Comparison of ENCODE assay signal across 8 cellular contexts in the genomic region with DNA sequence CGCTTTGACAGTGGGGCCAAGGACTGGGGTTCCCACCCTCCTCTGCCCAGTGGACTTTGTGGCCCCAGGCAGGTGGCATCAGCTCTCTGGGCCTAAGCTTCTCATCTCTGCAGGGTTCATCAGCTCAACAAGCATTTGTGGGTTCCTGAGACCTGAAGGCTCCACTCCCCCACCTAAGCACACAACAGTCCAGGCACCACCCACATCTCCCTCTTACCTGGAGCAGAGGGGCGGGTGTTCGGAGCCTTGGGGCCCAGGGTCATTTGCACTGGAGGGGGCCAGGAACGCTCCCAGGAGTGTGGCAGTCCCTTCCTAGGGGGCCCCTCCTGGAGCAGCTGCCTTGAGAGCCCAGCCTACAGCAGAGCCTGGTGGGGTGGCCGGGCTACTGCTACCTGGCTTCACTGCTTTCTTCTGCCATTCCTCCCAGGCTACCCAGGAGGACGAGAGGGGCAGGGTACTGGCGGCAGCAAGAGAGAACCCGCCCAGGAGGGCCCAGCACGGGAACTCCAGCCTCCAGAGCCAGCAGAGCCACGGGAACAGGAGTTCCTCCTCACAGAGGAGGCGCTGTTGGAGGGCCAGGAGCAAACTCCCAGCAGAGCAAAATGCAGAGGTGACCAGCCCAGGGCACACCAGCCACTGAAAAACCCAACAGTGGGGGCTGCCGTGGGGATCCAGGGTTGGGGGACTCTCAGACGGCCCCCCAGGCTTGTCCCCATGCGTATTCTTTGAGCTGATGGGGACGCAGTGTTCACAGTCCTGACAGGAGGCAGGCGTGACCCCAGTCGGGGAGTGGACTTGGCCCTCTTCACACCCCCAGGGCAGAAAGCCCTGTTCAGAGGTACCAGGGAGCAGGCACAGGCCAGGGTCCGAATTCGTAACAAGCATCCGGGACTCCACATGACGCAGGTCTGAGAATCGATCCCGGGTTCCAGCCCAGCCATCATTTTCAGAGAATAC. TPM values are rescaled to one million over a fixed set of nuclear protein-coding genes. Genes with fewer than 3 reads are reported as not detected.
DNase-seq lines count a peak whose midpoint lies in the region; ATAC-seq and TF ChIP-seq lines count a peak whose summit lies in the region.

No MANE protein-coding gene starts in this region.

- H3K4me2 ChIP-seq in fibroblast of lung (ENCODE audit: extremely low read depth, insufficient read depth, low read length), result peak overlapping the region; percentile 52

- H3K4me1 ChIP-seq in NT2/D1 (ENCODE audit: insufficient read depth, insufficient read length) (peaks cover 50% of the 10 kb centered on the region), fibroblast of lung (ENCODE audit: control insufficient read depth, extremely low read depth, insufficient read depth, low read length) (peaks cover 10% of the 10 kb centered on the region), psoas muscle (peaks cover 65% of the 10 kb centered on the region)

- H3K27me3 ChIP-seq in NT2/D1 (ENCODE audit: insufficient read depth, insufficient read length) (no peaks in the 10 kb centered on the region), fibroblast of lung (ENCODE audit: control insufficient read depth, insufficient read depth, low read length) (peaks cover 28% of the 10 kb centered on the region), psoas muscle (ENCODE audit: insufficient read depth in 3 of 3, low read length in 2 of 3) (no peaks in the 10 kb centered on the region)

- ATAC-seq in psoas muscle, result no peak

- no peaks in the 10 kb centered on the region for H3K36me3 Mint-ChIP-seq in activated CD4-positive, alpha-beta memory T cell treated with anti-CD3 and anti-CD28 coated beads, Interleukin-2, amount 10 ng/mL, durations not matched to agents 7 days and 5 days (ENCODE audit: low read depth)

- H3K79me2 ChIP-seq in fibroblast of lung (ENCODE audit: control insufficient read depth, insufficient read depth, low read length), result no peaks in the 10 kb centered on the region

- H3K9me3 ChIP-seq in NT2/D1 (ENCODE audit: insufficient read depth, low read length) (no peaks in the 10 kb centered on the region), fibroblast of lung (ENCODE audit: control insufficient read depth, insufficient read depth, low read depth, low read length) (no peaks in the 10 kb centered on the region), psoas muscle (no peaks in the 10 kb centered on the region)

- peak; percentile 73 for DNase-seq in ELF-1 (ENCODE audit: low read depth, low spot score)
- no peak for DNase-seq in NT2/D1 (ENCODE audit: low read depth, low spot score)
- DNase-seq in fibroblast of lung (ENCODE audit: low read depth in 2 of 2), result peak in 1 of 2 donors; percentile 8
- no peak for DNase-seq in psoas muscle
- DNase-seq in OCI-M2 (lab: John Stamatoyannopoulos, UW; ENCODE audit: unreplicated experiment), result no peak
- no peak for DNase-seq in kidney glomerular epithelial cell (lab: John Stamatoyannopoulos, UW)
- no peak for DNase-seq in activated CD4-positive, alpha-beta memory T cell treated with anti-CD3 and anti-CD28 coated beads, Interleukin-2, amount 10 ng/mL, durations not matched to agents 7 days and 5 days
- no peak for DNase-seq in H4 (ENCODE audit: low spot score)

- H3K27ac ChIP-seq in fibroblast of lung (ENCODE audit: insufficient read depth, low read length) (no peak overlapping the region), psoas muscle (peak overlapping the region; percentile 95)

- no peaks in the 10 kb centered on the region for H4K20me1 ChIP-seq in fibroblast of lung (ENCODE audit: control insufficient read depth, extremely low read depth, insufficient read depth, low read length)

- peaks cover 5% of the 10 kb centered on the region for H3K4me1 Mint-ChIP-seq in activated CD4-positive, alpha-beta memory T cell treated with anti-CD3 and anti-CD28 coated beads, Interleukin-2, amount 10 ng/mL, durations not matched to agents 7 days and 5 days

- TF ChIP-seq CTCF in fibroblast of lung (conservative IDR thresholded peaks at IDR 0.05 in 1 of 2, IDR thresholded peaks at IDR 0.05 in 1 of 2; ENCODE audit: low read depth in 1 of 2, low read length in 2 of 2) (no peak), psoas muscle (IDR thresholded peaks at IDR 0.05) (peak; percentile 7)

- H2AFZ ChIP-seq in fibroblast of lung (ENCODE audit: low read length), result no peak overlapping the region

- H3K9ac ChIP-seq in NT2/D1 (ENCODE audit: insufficient read length, low read depth) (peak overlapping the region; percentile 71), fibroblast of lung (ENCODE audit: insufficient read depth, low read length) (no peak overlapping the region)

- WGBS in psoas muscle, 3 donors, result 65 to 76% (median 66%) methylated on average over 23 of the region's 23 CpGs

- H3K4me3 Mint-ChIP-seq in activated CD4-positive, alpha-beta memory T cell treated with anti-CD3 and anti-CD28 coated beads, Interleukin-2, amount 10 ng/mL, durations not matched to agents 7 days and 5 days, result no peak overlapping the region

- POLR2A ChIA-PET in activated CD4-positive, alpha-beta memory T cell treated with anti-CD3 and anti-CD28 coated beads, Interleukin-2, amount 10 ng/mL, durations not matched to agents 7 days and 5 days (lab: Charles Lee), result no interaction called here

- H3K27me3 Mint-ChIP-seq in activated CD4-positive, alpha-beta memory T cell treated with anti-CD3 and anti-CD28 coated beads, Interleukin-2, amount 10 ng/mL, durations not matched to agents 7 days and 5 days, result peaks cover 10% of the 10 kb centered on the region

- H3K36me3 ChIP-seq in NT2/D1 (ENCODE audit: insufficient read depth, insufficient read length, low read length) (no peaks in the 10 kb centered on the region), fibroblast of lung (ENCODE audit: control insufficient read depth, insufficient read depth, low read length) (no peaks in the 10 kb centered on the region), psoas muscle (ENCODE audit: insufficient read depth in 1 of 2, low read depth in 1 of 2) (no peaks in the 10 kb centered on the region)

- CTCF ChIA-PET in activated CD4-positive, alpha-beta memory T cell treated with anti-CD3 and anti-CD28 coated beads, Interleukin-2, amount 10 ng/mL, durations not matched to agents 7 days and 5 days (lab: Charles Lee), result no interaction called here

- no peak overlapping the region for H3K4me3 ChIP-seq in NT2/D1 (ENCODE audit: insufficient read length, low read depth)
- no peak overlapping the region for H3K4me3 ChIP-seq in fibroblast of lung (replicated peaks in 1 of 4; ENCODE audit: control extremely low read depth in 1 of 4, insufficient read depth in 1 of 4, low read depth in 3 of 4, low read length in 4 of 4)
- peak overlapping the region; percentile 42 for H3K4me3 ChIP-seq in psoas muscle

- H3K9me3 Mint-ChIP-seq in activated CD4-positive, alpha-beta memory T cell treated with anti-CD3 and anti-CD28 coated beads, Interleukin-2, amount 10 ng/mL, durations not matched to agents 7 days and 5 days, result no peaks in the 10 kb centered on the region

- intact Hi-C loops in psoas muscle (cut with DNase I), result no loop called here

- no peak overlapping the region for H3K27ac Mint-ChIP-seq in activated CD4-positive, alpha-beta memory T cell treated with anti-CD3 and anti-CD28 coated beads, Interleukin-2, amount 10 ng/mL, durations not matched to agents 7 days and 5 days

RNA-seq across cellular contexts. Expression of gene SLC38A10, which starts 35.1 kb away (rescaled TPM):
- total RNA-seq in fibroblast of lung (53.2 and 60.4 TPM in 2 replicates), psoas muscle (10 to 100 TPM; 16.7 to 23.9 (median 18.6) TPM)
- polyA plus RNA-seq in fibroblast of lung (17.8 and 23.6 TPM in 2 replicates), psoas muscle (10 to 100 TPM; 16.9 to 40.6 (median 33.0) TPM)
- 34.2 and 48.6 TPM in 2 replicates for polyA plus RNA-seq in fibroblast of lung (2012)
- 45.3 and 99.0 TPM in 2 replicates for polyA minus RNA-seq in fibroblast of lung (ENCODE audit: low replicate concordance)
- total RNA-seq in activated CD4-positive, alpha-beta memory T cell treated with anti-CD3 and anti-CD28 coated beads, Interleukin-2, amount 10 ng/mL, durations not matched to agents 7 days and 5 days, result 100 to 1,000 TPM; 112 to 114 TPM
- total RNA-seq in H4 (2014; rRNA removed; shearing (Covaris generic)), result 40.9 and 67.3 TPM in 2 replicates
